Comparison of ENCODE assay signal across 9 cellular contexts in genomic region chrX:67544281-67544680, GRCh38. TPM values are rescaled to one million over a fixed set of nuclear protein-coding genes. Genes with fewer than 3 reads are reported as not detected.
DNase-seq lines count a peak whose midpoint lies in the region; ATAC-seq and TF ChIP-seq lines count a peak whose summit lies in the region.
"Had no signal": no experiment of that assay in that cellular context is flagged by ENCODE, and none has a peak within 500 bp of the region (broad histone marks: within the 10 kb centered on the region; RNA-seq: fewer than 3 reads in every experiment).

No MANE protein-coding gene starts in this region.

- no peaks in the 10 kb centered on the region for H3F3A ChIP-seq in PC-9 (ENCODE audit: insufficient read depth, low read depth)
- no peaks in the 10 kb centered on the region for H3F3A ChIP-seq in neural cell (ENCODE audit: insufficient read depth, low read length, poor library complexity, severe bottlenecking)

- POLR2A ChIA-PET in PC-9 (lab: Charles Lee; ENCODE audit: unreplicated experiment), result no interaction called here

- TF ChIP-seq CTCF in PC-9 (conservative IDR thresholded peaks at IDR 0.05) (no peak), fibroblast of mammary gland (conservative IDR thresholded peaks at IDR 0.05; ENCODE audit: control insufficient read depth, insufficient read depth, low read depth, low read length) (no peak), neural cell (IDR thresholded peaks at IDR 0.05; ENCODE audit: poor library complexity, severe bottlenecking) (no peak)

- intact Hi-C loops in PC-9 (cut with micrococcal nuclease; ENCODE audit: unreplicated experiment), result loop anchor here (10.0 kb wide), 1 partner anchor 151 kb away; no protein-coding TSS in a partner anchor

- DNase-seq in AG20443 (ENCODE audit: low spot score) (peak; percentile 11), PC-9 (no peak), fibroblast of mammary gland (ENCODE audit: low read depth) (peak; percentile 18), dedifferentiated amniotic fluid mesenchymal stem cell (ENCODE audit: extremely low spot score) (no peak), kidney glomerular epithelial cell (lab: John Stamatoyannopoulos, UW) (no peak)
- DNase-seq in activated effector memory CD4-positive, alpha-beta T cell treated with anti-CD3 and anti-CD28 coated beads, Interleukin-2, amount 50 U/mL, for 16 hours, result no peak

- H3K4me3 ChIP-seq in PC-9 (peak overlapping the region; percentile 40; the same call in 1 of the 2 replicates), fibroblast of mammary gland (ENCODE audit: control insufficient read depth, low read depth, low read length) (peak overlapping the region; percentile 64), neural cell (ENCODE audit: low read length) (peak overlapping the region; percentile 74)

- TF ChIP-seq RAD21 in neural cell (conservative IDR thresholded peaks at IDR 0.05), result no peak

- H4K20me1 ChIP-seq in PC-9 (ENCODE audit: insufficient read depth), result no peaks in the 10 kb centered on the region
- H4K20me1 ChIP-seq in neural cell (ENCODE audit: insufficient read depth), result no peaks in the 10 kb centered on the region

- H3K79me2 ChIP-seq in PC-9 (ENCODE audit: low read depth) (no peaks in the 10 kb centered on the region), neural cell (replicated peaks; ENCODE audit: insufficient read depth, low read length) (no peaks in the 10 kb centered on the region)

- H3K4me1 ChIP-seq in PC-9 (replicated peaks; ENCODE audit: insufficient read depth), result no peaks in the 10 kb centered on the region

- H3K36me3 ChIP-seq in PC-9 (ENCODE audit: low read depth), result no peaks in the 10 kb centered on the region
- H3K36me3 ChIP-seq in neural cell (ENCODE audit: insufficient read depth, low read length), result no peaks in the 10 kb centered on the region

- TF ChIP-seq EP300 in neural cell (conservative IDR thresholded peaks at IDR 0.05; ENCODE audit: poor library complexity, severe bottlenecking), result no peak

- no peak overlapping the region for H2AFZ ChIP-seq in PC-9
- H2AFZ ChIP-seq in neural cell (ENCODE audit: low read depth, low read length), result no peak overlapping the region

- CTCF ChIA-PET in PC-9 (lab: Charles Lee), result no interaction called here

- BruUV-seq in PC-9 (replicated peaks; lab: Mats Ljungman, UMichigan), result no TSS peak

- H3K27ac ChIP-seq in PC-9 (no peak overlapping the region), neural cell (ENCODE audit: low read length) (no peak overlapping the region)
- H3K27ac ChIP-seq: epithelial cell of prostate had no signal

- H3K9ac ChIP-seq in neural cell (ENCODE audit: low read length), result no peak overlapping the region

- no peak for ATAC-seq in HG03565 (IDR thresholded peaks at IDR 0.05; ENCODE audit: unreplicated experiment)

- H3K4me2 ChIP-seq in PC-9 (peak overlapping the region; percentile 64), neural cell (ENCODE audit: low read length) (peak overlapping the region; percentile 80)

- H3K9me3 ChIP-seq in PC-9 (ENCODE audit: insufficient read depth, low read depth) (no peaks in the 10 kb centered on the region), neural cell (ENCODE audit: low read length) (no peaks in the 10 kb centered on the region)

- H3K27me3 ChIP-seq in PC-9 (ENCODE audit: insufficient read depth, low read depth) (peaks cover 37% of the 10 kb centered on the region), neural cell (ENCODE audit: insufficient read depth, low read depth, low read length) (peaks cover 6% of the 10 kb centered on the region)

- H3K9me2 ChIP-seq in PC-9 (ENCODE audit: insufficient read depth) (no peaks in the 10 kb centered on the region), neural cell (ENCODE audit: insufficient read depth, low read length) (no peaks in the 10 kb centered on the region)

TF ChIP-seq in neural cell, 6 proteins besides CTCF, POLR2A, EP300 and RAD21:
- no peak for TF ChIP-seq POLR2AphosphoS5 (IDR thresholded peaks at IDR 0.05)
- TF ChIP-seq REST (IDR thresholded peaks at IDR 0.05; ENCODE audit: borderline replicate concordance), result no peak
- no peak for TF ChIP-seq SMC3 (conservative IDR thresholded peaks at IDR 0.05; ENCODE audit: poor library complexity)
TF ChIP-seq in neural cell: peak in this region for 0.

RNA-seq across cellular contexts. Expression of gene AR, which starts 0.5 kb away (rescaled TPM):
- 1.7 and 3.4 TPM in 2 replicates for total RNA-seq in PC-9 (2021)
- polyA plus RNA-seq in neural cell, result 0.82 and 1.1 TPM in 2 replicates
- polyA minus RNA-seq in neural cell, result 2.4 TPM in 2 replicates

Comparison
In these comparisons a context has a peak if more than half of its experiments do, and no peak if none do; other contexts are left out.
1. DNase-seq: peak in AG20443 (single experiment) and fibroblast of mammary gland (single experiment); none in PC-9 (0 of 2), dedifferentiated amniotic fluid mesenchymal stem cell (single experiment), kidney glomerular epithelial cell (single experiment) and activated effector memory CD4-positive, alpha-beta T cell treated with anti-CD3 and anti-CD28 coated beads, Interleukin-2, amount 50 U/mL, for 16 hours (single experiment).
2. Peak in every context shown above with its lines, with median percentiles within 50 percentile points of each other: H3K4me3 ChIP-seq.